17 cellular contexts compared by ENCODE assay signal in genomic region chr19:46970815-46971214, GRCh38. TPM values are rescaled to one million over a fixed set of nuclear protein-coding genes. Genes with fewer than 3 reads are reported as not detected.
DNase-seq lines count a peak whose midpoint lies in the region; ATAC-seq, FAIRE-seq and TF ChIP-seq lines count a peak whose summit lies in the region.
"Had no signal": no experiment of that assay in that cellular context is flagged by ENCODE, and none has a peak within 500 bp of the region (broad histone marks: within the 10 kb centered on the region; RNA-seq: fewer than 3 reads in every experiment).

No MANE protein-coding gene starts in this region.

- peaks cover 13% of the 10 kb centered on the region for H3K36me3 Mint-ChIP-seq in activated CD4-positive, alpha-beta T cell treated with anti-CD3 and anti-CD28 coated beads for 36 hours (ENCODE audit: low read depth)

- no peak for TF ChIP-seq POLR2A in A549 (IDR thresholded peaks at IDR 0.05; ENCODE audit: low read length)

- H3K27ac ChIP-seq in A549, result peak overlapping the region in 1 of 2 experiments; percentile 8; a peak in 1 of 6 replicates
- peak overlapping the region; percentile 30 to 91 (median 84) for H3K27ac ChIP-seq in heart right ventricle
- no peak overlapping the region for H3K27ac ChIP-seq in RWPE1

- H3K4me2 ChIP-seq in A549, result no peak overlapping the region

- intact Hi-C loops in heart right ventricle (cut with DNase I), result loop anchor here in 1 of 10 donors (5.0 kb wide), 1 partner anchor 44 kb away; no protein-coding TSS in a partner anchor
- intact Hi-C loops in activated CD4-positive, alpha-beta T cell treated with anti-CD3 and anti-CD28 coated beads for 36 hours (cut with DNase I, micrococcal nuclease), result no loop called here

- ATAC-seq in A549 (peak in 1 of 2 experiments; percentile 25; a peak in 3 of 6 replicates), heart right ventricle (peak; percentile 28 to 80 (median 75))
- no peak for ATAC-seq in activated CD4-positive, alpha-beta T cell treated with anti-CD3 and anti-CD28 coated beads for 36 hours

- peak; percentile 28 for FAIRE-seq in A549 (lab: Jason Lieb, UNC)
- FAIRE-seq: frontal cortex had no signal

- H3K27me3 Mint-ChIP-seq in activated CD4-positive, alpha-beta T cell treated with anti-CD3 and anti-CD28 coated beads for 36 hours, result no peaks in the 10 kb centered on the region
- H3K27me3 Mint-ChIP-seq: type B pancreatic cell had no signal

- 74% methylated on average over 9 of the region's 9 CpGs for WGBS in A549 (ENCODE audit: missing lambda C conversion rate)
- 47 to 64% methylated on average over 9 of the region's 9 CpGs for WGBS in heart right ventricle, 2 donors

- H3K9me3 ChIP-seq in A549 (no peaks in the 10 kb centered on the region), heart right ventricle (no peaks in the 10 kb centered on the region)
- H3K9me3 ChIP-seq: spleen had no signal

- H3K4me1 Mint-ChIP-seq in activated CD4-positive, alpha-beta T cell treated with anti-CD3 and anti-CD28 coated beads for 36 hours, result peaks cover 19% of the 10 kb centered on the region

- no peak overlapping the region for H3K27ac Mint-ChIP-seq in activated CD4-positive, alpha-beta T cell treated with anti-CD3 and anti-CD28 coated beads for 36 hours
- H3K27ac Mint-ChIP-seq: type B pancreatic cell had no signal

- H3K9me3 Mint-ChIP-seq in activated CD4-positive, alpha-beta T cell treated with anti-CD3 and anti-CD28 coated beads for 36 hours (ENCODE audit: low read depth), result no peaks in the 10 kb centered on the region
- H3K9me3 Mint-ChIP-seq: type B pancreatic cell had no signal

- TF ChIP-seq CTCF in A549 (IDR thresholded peaks at IDR 0.05), result no peak
- no peak for TF ChIP-seq CTCF in HFF-Myc (IDR thresholded peaks at IDR 0.05; ENCODE audit: low read depth, low read length, missing control alignments)
- TF ChIP-seq CTCF in heart right ventricle (IDR thresholded peaks at IDR 0.05), result no peak
- no peak for TF ChIP-seq CTCF in RWPE1 (conservative IDR thresholded peaks at IDR 0.05; ENCODE audit: low read depth)

- H3K4me1 ChIP-seq in A549 (peaks cover 32% of the 10 kb centered on the region), heart right ventricle (peaks cover 15 to 87% (median 61%) of the 10 kb centered on the region in 9 donors)

- H3K27me3 ChIP-seq in heart right ventricle, result no peaks in the 10 kb centered on the region
- H3K27me3 ChIP-seq: spleen had no signal

- no peak for DNase-seq in A549 (ENCODE audit: low read depth in 1 of 2, low spot score in 1 of 2)
- DNase-seq in HFF-Myc (ENCODE audit: extremely low read depth, low read depth), result peak; percentile 80
- peak; percentile 82 for DNase-seq in T1000 (lab: John Stamatoyannopoulos, UW)
- DNase-seq in heart right ventricle, result peak; percentile 57 to 79
- DNase-seq in RWPE1 (ENCODE audit: low spot score), result no peak
- DNase-seq in activated CD4-positive, alpha-beta T cell treated with anti-CD3 and anti-CD28 coated beads for 36 hours, result no peak
- DNase-seq in COLO829 (ENCODE audit: low spot score), result no peak
- DNase-seq in activated naive CD4-positive, alpha-beta T cell (lab: John Stamatoyannopoulos, UW), result no peak
- DNase-seq: activated CD4-positive, alpha-beta T cell treated with anti-CD3 and anti-CD28 coated beads, Interleukin-2, amount 50 U/mL, for 1 hour; DMS79 treated with DMSO at 0.1 percent for 48 hours; H7; NCI-H1930; spleen; T-helper 1 cell had no signal

- TF ChIP-seq RAD21 in A549 (conservative IDR thresholded peaks at IDR 0.05 in 1 of 2, IDR thresholded peaks at IDR 0.05 in 1 of 2), result no peak

- no peak overlapping the region for H3K4me3 Mint-ChIP-seq in activated CD4-positive, alpha-beta T cell treated with anti-CD3 and anti-CD28 coated beads for 36 hours
- H3K4me3 Mint-ChIP-seq: type B pancreatic cell had no signal

- POLR2A ChIA-PET in A549 (lab: Yijun Ruan, JAX), result no interaction called here
- POLR2A ChIA-PET in RWPE1 (lab: Yijun Ruan, JAX; ENCODE audit: low non-redundant PET), result no interaction called here
- POLR2A ChIA-PET in activated CD4-positive, alpha-beta T cell treated with anti-CD3 and anti-CD28 coated beads for 36 hours (lab: Charles Lee), result no interaction called here

- peaks cover 0 to 12% (median 0%) of the 10 kb centered on the region in 9 donors for H3K36me3 ChIP-seq in heart right ventricle

- CTCF ChIA-PET in A549 (lab: Yijun Ruan, JAX) (interaction anchor here (0.6 to 11.5 kb wide), 8 partner anchors 12 to 186 kb away, joined by 3 to 156 read pairs (median 3); no protein-coding TSS in a partner anchor), RWPE1 (lab: Yijun Ruan, JAX) (no interaction called here)
- CTCF ChIA-PET in activated CD4-positive, alpha-beta T cell treated with anti-CD3 and anti-CD28 coated beads for 36 hours (lab: Charles Lee), result no interaction called here

- no peak overlapping the region for H3K4me3 ChIP-seq in A549
- H3K4me3 ChIP-seq in HFF-Myc (replicated peaks; ENCODE audit: low read depth, low read length), result no peak overlapping the region
- H3K4me3 ChIP-seq in heart right ventricle, result no peak overlapping the region
- H3K4me3 ChIP-seq: spleen had no signal

- TF ChIP-seq EP300 in A549 (IDR thresholded peaks at IDR 0.05), result no peak

TF ChIP-seq in A549, 52 proteins besides CTCF, POLR2A, EP300 and RAD21:
- TF ChIP-seq CHD4 (IDR thresholded peaks at IDR 0.05; ENCODE audit: borderline replicate concordance), result no peak
- TF ChIP-seq CBX2 (IDR thresholded peaks at IDR 0.05; ENCODE audit: borderline replicate concordance, low read depth), result no peak
- no peak for TF ChIP-seq RNF2 (IDR thresholded peaks at IDR 0.05; ENCODE audit: borderline replicate concordance, low read depth)
- TF ChIP-seq PHF8 (IDR thresholded peaks at IDR 0.05; ENCODE audit: borderline replicate concordance, low read depth), result no peak
- no peak for TF ChIP-seq FOXS1 (CRISPR knock-in tag; IDR thresholded peaks at IDR 0.05)
- no peak for TF ChIP-seq NFE2L2 (conservative IDR thresholded peaks at IDR 0.05; ENCODE audit: low read length)
- TF ChIP-seq NPAS2 (CRISPR knock-in tag; IDR thresholded peaks at IDR 0.05; ENCODE audit: borderline replicate concordance), result no peak

RNA-seq across cellular contexts. Expression of gene NPAS1, which starts 48.8 kb away (rescaled TPM):
- polyA plus RNA-seq in A549 (2011; rRNA removed) (1.3 and 1.5 TPM in 2 replicates), A549 (2017; fragmentation: RNase III; extraction: RNeasy Plus Mini Kit Qiagen cat#74134 plus additional on column Dnase treatment) (2.3 to 3.5 TPM (median 3.4 TPM) in 3 replicates), heart right ventricle (1 to 10 TPM in 1 of 2 donors, under 1 TPM in 1; 0.64 to 1.1 TPM)
- polyA plus RNA-seq in A549 (2012; cell fraction: cytosol; rRNA removed), result 3.6 and 5.4 TPM in 2 replicates
- polyA plus RNA-seq in A549 (2012; cell fraction: nucleus; rRNA removed), result 5.3 and 7.9 TPM in 2 replicates
- 0.83 and 1.3 TPM in 2 replicates for polyA minus RNA-seq in A549 (2011; rRNA and poly(A)+ RNA removed)
- 1 to 10 TPM in 1 of 10 donors, under 1 TPM in 7, not detected in 2; 0.17 to 1.3 (median 0.37) TPM for total RNA-seq in heart right ventricle
- total RNA-seq in activated CD4-positive, alpha-beta T cell treated with anti-CD3 and anti-CD28 coated beads for 36 hours, result under 1 TPM in 1 of 2 experiments, not detected in 1; 0.50 TPM
- polyA plus RNA-seq: neural cell had no signal

Comparison
In these comparisons a context has a peak if more than half of its experiments do, and no peak if none do; other contexts are left out.
1. DNase-seq: peak in HFF-Myc (single experiment), T1000 (single experiment) and heart right ventricle (2 of 2); none in A549 (0 of 2), RWPE1 (single experiment), activated CD4-positive, alpha-beta T cell treated with anti-CD3 and anti-CD28 coated beads for 36 hours (single experiment), COLO829 (single experiment) and activated naive CD4-positive, alpha-beta T cell (0 of 4).